Comparison of ENCODE assay signal across 34 cellular contexts in the genomic region with DNA sequence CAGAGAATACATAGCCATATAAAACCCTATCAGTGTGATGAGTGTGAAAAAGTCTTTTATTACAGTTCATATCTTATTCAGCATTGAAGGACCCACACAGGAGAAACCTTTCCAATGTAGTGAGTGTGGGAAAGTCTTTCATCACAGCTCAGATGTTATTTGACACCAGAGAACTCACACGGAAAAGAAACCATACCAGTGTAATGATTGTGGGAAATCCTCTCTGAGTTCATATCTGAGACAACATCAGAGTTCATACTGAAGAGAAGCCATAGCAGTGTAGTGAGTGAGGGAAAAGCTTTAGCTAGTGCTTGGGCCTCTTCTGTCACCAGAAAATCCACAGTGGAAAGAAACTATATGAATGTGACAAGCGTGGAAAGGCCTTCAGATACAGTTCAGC.
"Had no signal": no experiment of that assay in that cellular context is flagged by ENCODE, and none has a peak within 500 bp of the region (broad histone marks: within the 10 kb centered on the region; RNA-seq: fewer than 3 reads in every experiment).

No MANE protein-coding gene starts in this region.

- H3K9me3 ChIP-seq: MG63 had no signal

- H3K4me3 ChIP-seq: MG63 had no signal

- H3K27me3 ChIP-seq: MG63 had no signal

- DNase-seq: Karpas-422, Kasumi-1, MG63, MM.1S, MV-4-11, NCI-H1048, NCI-H1092, NCI-H1092 treated with DMSO at 0.1 percent for 48 hours, NCI-H1105, NCI-H1105 treated with DMSO at 0.1 percent for 48 hours, NCI-H1417, NCI-H1417 treated with DMSO at 0.1 percent for 48 hours, NCI-H1436, NCI-H1436 treated with DMSO at 0.1 percent for 48 hours, NCI-H146, NCI-H1694, NCI-H1694 treated with DMSO at 0.1 percent for 48 hours, NCI-H187, NCI-H187 treated with DMSO at 0.1 percent for 48 hours, NCI-H1930, NCI-H2029, NCI-H2029 treated with DMSO at 0.1 percent for 48 hours, NCI-H2081, NCI-H2081 treated with DMSO at 0.1 percent for 48 hours, NCI-H2107, NCI-H2171, NCI-H2171 treated with DMSO at 0.1 percent for 48 hours, NCI-H2227 treated with DMSO at 0.1 percent for 48 hours, NCI-H226, NCI-H345, NCI-H446, NCI-H446 treated with DMSO at 0.1 percent for 48 hours, NCI-H510A, NCI-H510A treated with DMSO at 0.1 percent for 48 hours had no signal
